9 cellular contexts compared by ENCODE assay signal in the genomic region with DNA sequence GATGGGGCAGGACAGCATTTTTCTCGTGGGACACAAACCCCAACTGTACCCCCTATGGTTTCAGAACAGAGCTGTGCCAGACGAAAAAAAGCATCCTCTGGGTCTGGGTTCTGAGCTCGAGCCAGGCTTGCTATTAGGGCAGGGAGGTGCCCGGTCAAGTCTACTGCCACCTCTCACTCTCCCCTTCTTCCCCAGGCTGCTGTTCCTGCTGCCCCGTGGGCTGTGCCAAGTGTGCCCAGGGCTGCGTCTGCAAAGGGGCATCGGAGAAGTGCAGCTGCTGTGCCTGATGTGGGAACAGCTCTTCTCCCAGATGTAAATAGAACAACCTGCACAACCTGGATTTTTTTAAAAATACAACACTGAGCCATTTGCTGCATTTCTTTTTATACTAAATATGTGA. TPM values are rescaled to one million over a fixed set of nuclear protein-coding genes. Genes with fewer than 3 reads are reported as not detected.
DNase-seq lines count a peak whose midpoint lies in the region; ATAC-seq, FAIRE-seq and TF ChIP-seq lines count a peak whose summit lies in the region.
"Had no signal": no experiment of that assay in that cellular context is flagged by ENCODE, and none has a peak within 500 bp of the region (broad histone marks: within the 10 kb centered on the region; RNA-seq: fewer than 3 reads in every experiment).

No MANE protein-coding gene starts in this region.

- H3K79me2 ChIP-seq in fibroblast of lung (ENCODE audit: control insufficient read depth, insufficient read depth, low read length): peaks cover 16% of the 10 kb centered on the region

- no peak overlapping the region for H2AFZ ChIP-seq in fibroblast of lung (ENCODE audit: low read length)

- H3K9me3 ChIP-seq in fibroblast of lung (ENCODE audit: control insufficient read depth, insufficient read depth, low read depth, low read length) (no peaks in the 10 kb centered on the region), pancreas (no peaks in the 10 kb centered on the region)

- WGBS in pancreas, 2 donors: 8 to 12% methylated on average over 7 of the region's 7 CpGs

- TF ChIP-seq CTCF in BJ (IDR thresholded peaks at IDR 0.05; ENCODE audit: insufficient read depth, low read depth, low read length) (no peak), WI38 (IDR thresholded peaks at IDR 0.05; ENCODE audit: low read depth, low read length) (no peak), fibroblast of lung (conservative IDR thresholded peaks at IDR 0.05 in 1 of 2, IDR thresholded peaks at IDR 0.05 in 1 of 2; ENCODE audit: low read depth in 1 of 2, low read length in 2 of 2) (no peak), pancreas (IDR thresholded peaks at IDR 0.05) (no peak)

- intact Hi-C loops in pancreas (cut with DNase I): no loop called here

- H3K4me1 ChIP-seq in fibroblast of lung (ENCODE audit: control insufficient read depth, extremely low read depth, insufficient read depth, low read length) (peaks cover 5% of the 10 kb centered on the region), pancreas (peaks cover 0 to 9% (median 7%) of the 10 kb centered on the region in 3 donors)

- H4K20me1 ChIP-seq in fibroblast of lung (ENCODE audit: control insufficient read depth, extremely low read depth, insufficient read depth, low read length): no peaks in the 10 kb centered on the region

- H3K4me2 ChIP-seq in fibroblast of lung (ENCODE audit: extremely low read depth, insufficient read depth, low read length): peak overlapping the region; percentile 87

- no peak for FAIRE-seq in pancreas (lab: Jason Lieb, UNC)
- FAIRE-seq: TTC549 had no signal

- H3K4me3 ChIP-seq in BJ (ENCODE audit: low read depth, low read length): peak overlapping the region; percentile 58
- peak overlapping the region; percentile 57 for H3K4me3 ChIP-seq in WI38 (ENCODE audit: low read depth, low read length)
- H3K4me3 ChIP-seq in fibroblast of lung (replicated peaks in 1 of 4; ENCODE audit: control extremely low read depth in 1 of 4, insufficient read depth in 1 of 4, low read depth in 3 of 4, low read length in 4 of 4): peak overlapping the region; percentile 37 to 81 (median 74)
- H3K4me3 ChIP-seq in pancreas: peak overlapping the region; percentile 37 to 74 (median 63)

- ATAC-seq in pancreas: peak in 3 of 4 donors; percentile 2 to 25 (median 8)
- no peak for ATAC-seq in GM19324 (IDR thresholded peaks at IDR 0.05; ENCODE audit: low FRiP score, unreplicated experiment)
- no peak for ATAC-seq in HG02840 (IDR thresholded peaks at IDR 0.05; ENCODE audit: low FRiP score, unreplicated experiment)

- POLR2A ChIA-PET in BJ (lab: Charles Lee): interaction anchor here (1.6 to 1.7 kb wide), 2 partner anchors 15 to 19 kb away, joined by 3 to 9 read pairs; no protein-coding TSS in a partner anchor

- DNase-seq in BJ (ENCODE audit: low read depth): no peak
- no peak for DNase-seq in fibroblast of lung (ENCODE audit: low read depth in 2 of 2)
- DNase-seq in pancreas: peak in 1 of 6 donors; percentile 34
- DNase-seq in COR-L47 (lab: John Stamatoyannopoulos, UW): no peak
- DNase-seq in stimulated activated CD4-positive, alpha-beta T cell treated with anti-CD3 and anti-CD28 coated beads, Interleukin-4, amount 100 ng/mL, for 4 hours: no peak

- H3K27me3 ChIP-seq in BJ (ENCODE audit: control insufficient read depth, insufficient read depth, low read length): no peaks in the 10 kb centered on the region
- H3K27me3 ChIP-seq in fibroblast of lung (ENCODE audit: control insufficient read depth, insufficient read depth, low read length): no peaks in the 10 kb centered on the region
- no peaks in the 10 kb centered on the region for H3K27me3 ChIP-seq in pancreas

- peak overlapping the region; percentile 71 for H3K9ac ChIP-seq in fibroblast of lung (ENCODE audit: insufficient read depth, low read length)

- CTCF ChIA-PET in BJ (lab: Yijun Ruan, JAX): interaction anchor here (1.5 kb wide), 1 partner anchor 14 kb away, joined by 3 read pairs; no protein-coding TSS in a partner anchor

- H3K27ac ChIP-seq in fibroblast of lung (ENCODE audit: insufficient read depth, low read length) (peak overlapping the region; percentile 85), pancreas (peak overlapping the region; percentile 94 to 97 (median 95))

- H3K36me3 ChIP-seq in BJ (ENCODE audit: control insufficient read depth, insufficient read depth, low read length): no peaks in the 10 kb centered on the region
- H3K36me3 ChIP-seq in fibroblast of lung (ENCODE audit: control insufficient read depth, insufficient read depth, low read length): peaks cover 1% of the 10 kb centered on the region
- no peaks in the 10 kb centered on the region for H3K36me3 ChIP-seq in pancreas

RNA-seq across cellular contexts. Expression of a gene that starts 1.1 kb away (rescaled TPM):
- polyA plus RNA-seq in BJ (2011; rRNA removed) (147 and 188 TPM in 2 replicates), fibroblast of lung (465 and 572 TPM in 2 replicates), pancreas (100 to 1,000 TPM; 293 to 646 TPM)
- polyA minus RNA-seq in BJ (2011; rRNA and poly(A)+ RNA removed): 78.9 and 115 TPM in 2 replicates
- total RNA-seq in fibroblast of lung (251 and 390 TPM in 2 replicates), pancreas (100 to 1,000 TPM in 4 of 6 donors, 10 to 100 TPM in 2; 36.1 to 233 (median 158) TPM)
- polyA plus RNA-seq in fibroblast of lung (2012): 540 and 543 TPM in 2 replicates
- polyA minus RNA-seq in fibroblast of lung (ENCODE audit: low replicate concordance): 165 and 234 TPM in 2 replicates

RNA-seq across cellular contexts. Expression of a gene that starts 5.8 kb away (rescaled TPM):
- 0.67 and 0.94 TPM in 2 replicates for polyA plus RNA-seq in BJ (2011; rRNA removed)
- polyA minus RNA-seq in BJ (2011; rRNA and poly(A)+ RNA removed): 0.93 and 0.95 TPM in 2 replicates
- total RNA-seq in fibroblast of lung: 18.5 and 58.8 TPM in 2 replicates
- 6.9 and 8.5 TPM in 2 replicates for polyA plus RNA-seq in fibroblast of lung
- polyA plus RNA-seq in fibroblast of lung (2012): 16.4 and 18.9 TPM in 2 replicates
- polyA minus RNA-seq in fibroblast of lung (ENCODE audit: low replicate concordance): 6.3 and 8.2 TPM in 2 replicates
- total RNA-seq in pancreas: 10 to 100 TPM in 4 of 6 donors, 1 to 10 TPM in 2; 8.3 to 28.8 (median 11.9) TPM
- 10 to 100 TPM; 29.7 to 34.6 TPM for polyA plus RNA-seq in pancreas

RNA-seq across cellular contexts. Expression of a gene that starts 11.8 kb away (rescaled TPM):
- polyA plus RNA-seq in BJ (2011; rRNA removed) (0.82 TPM in 1 of 2 replicates, not detected in the other), fibroblast of lung (2.9 and 4.8 TPM in 2 replicates), pancreas (10 to 100 TPM; 15.0 to 66.7 TPM)
- 2.1 and 2.7 TPM in 2 replicates for polyA minus RNA-seq in BJ (2011; rRNA and poly(A)+ RNA removed)
- total RNA-seq in fibroblast of lung (2.3 and 5.3 TPM in 2 replicates), pancreas (1 to 10 TPM; 1.6 to 6.6 (median 4.0) TPM)
- 6.6 and 17.7 TPM in 2 replicates for polyA plus RNA-seq in fibroblast of lung (2012)
- polyA minus RNA-seq in fibroblast of lung (ENCODE audit: low replicate concordance): 14.7 and 17.9 TPM in 2 replicates

RNA-seq across cellular contexts. Expression of a gene that starts 18.3 kb away (rescaled TPM):
- polyA plus RNA-seq in BJ (2011; rRNA removed) (167 and 194 TPM in 2 replicates), fibroblast of lung (49.2 and 225 TPM in 2 replicates), pancreas (100 to 1,000 TPM; 254 to 495 TPM)
- polyA minus RNA-seq in BJ (2011; rRNA and poly(A)+ RNA removed): 138 and 205 TPM in 2 replicates
- total RNA-seq in fibroblast of lung (76.5 and 113 TPM in 2 replicates), pancreas (100 to 1,000 TPM in 3 of 6 donors, 10 to 100 TPM in 3; 71.0 to 389 (median 110) TPM)
- polyA plus RNA-seq in fibroblast of lung (2012): 1,082 and 3,263 TPM in 2 replicates
- polyA minus RNA-seq in fibroblast of lung (ENCODE audit: low replicate concordance): 122 and 423 TPM in 2 replicates

RNA-seq across cellular contexts. Expression of a gene that starts 25.0 kb away (rescaled TPM):
- not detected in 2 replicates for polyA plus RNA-seq in BJ (2011; rRNA removed)
- not detected in 2 replicates for polyA minus RNA-seq in BJ (2011; rRNA and poly(A)+ RNA removed)
- not detected in 2 replicates for total RNA-seq in fibroblast of lung
- not detected in 2 replicates for polyA plus RNA-seq in fibroblast of lung
- not detected in 2 replicates for polyA plus RNA-seq in fibroblast of lung (2012)
- polyA minus RNA-seq in fibroblast of lung (ENCODE audit: low replicate concordance): not detected in 2 replicates
- total RNA-seq in pancreas: not detected
- polyA plus RNA-seq in pancreas: not detected

Comparison
In these comparisons a context has a peak if more than half of its experiments do, and no peak if none do; other contexts are left out.
1. ATAC-seq: peak in pancreas (3 of 4); none in GM19324 (single experiment) and HG02840 (single experiment).
2. Peak in every context shown above with its lines, with median percentiles within 50 percentile points of each other: H3K4me3 ChIP-seq.